ENCODE assay signal across 8 cellular contexts in the genomic region with DNA sequence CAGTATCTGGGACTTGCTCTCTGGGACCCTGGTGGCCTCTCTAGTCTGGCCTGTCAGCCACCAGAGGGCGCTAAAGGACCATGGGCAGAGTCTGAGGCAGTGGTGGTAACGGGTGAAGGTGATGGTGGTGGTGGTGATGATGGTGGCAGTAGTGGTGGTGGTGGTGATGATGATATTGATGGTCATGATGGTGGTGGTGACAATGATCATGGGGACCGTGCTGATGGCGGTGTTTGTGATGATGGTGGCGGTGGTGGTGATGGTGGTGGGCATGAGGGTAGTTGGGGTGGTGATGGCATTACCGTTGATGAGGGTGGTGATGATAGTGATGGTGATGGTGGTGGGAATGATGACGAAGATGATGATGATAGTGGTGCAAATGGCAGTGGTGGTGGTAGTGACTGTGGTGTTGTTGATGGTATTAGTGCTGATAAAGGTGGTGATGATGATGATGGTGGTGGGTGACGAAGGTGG. TPM values are rescaled to one million over a fixed set of nuclear protein-coding genes. Genes with fewer than 3 reads are reported as not detected.
A peak's percentile ranks its signal among the peaks of the same experiment; 100 is the strongest.
DNase-seq lines count a peak whose midpoint lies in the region; ATAC-seq, FAIRE-seq and TF ChIP-seq lines count a peak whose summit lies in the region.

No MANE protein-coding gene starts in this region.

- POLR2A ChIA-PET in GM10248 (lab: Yijun Ruan, JAX): no interaction called here

- H3K4me1 ChIP-seq in liver (ENCODE audit: control insufficient read depth in 4 of 4, insufficient read depth in 4 of 4, low read length in 3 of 4): no peaks in the 10 kb centered on the region

- TF ChIP-seq CTCF in GM10248 (IDR thresholded peaks at IDR 0.05; ENCODE audit: control extremely low read depth, extremely low read depth, low read depth, missing control alignments): peak; percentile 92
- peak; percentile 88 for TF ChIP-seq CTCF in liver (IDR thresholded peaks at IDR 0.05; ENCODE audit: low read depth, low read length, missing input control)

- H3K27ac ChIP-seq in liver (ENCODE audit: low read depth in 1 of 2, low read length in 2 of 2): no peak overlapping the region

- 56% methylated on average over 8 of the region's 8 CpGs for WGBS in liver

- DNase-seq in GM10248 (ENCODE audit: extremely low spot score) (peak; percentile 77), NCI-H1092 treated with DMSO at 0.1 percent for 48 hours (lab: John Stamatoyannopoulos, UW) (peak; percentile 30), cerebellum (ENCODE audit: low spot score) (peak; percentile 39), RCC 7860 (ENCODE audit: low spot score) (no peak)
- peak; percentile 86 for DNase-seq in activated CD4-positive, alpha-beta T cell treated with anti-CD3 and anti-CD28 coated beads for 24 hours (ENCODE audit: low read depth in 2 of 2)
- DNase-seq in stimulated activated CD8-positive, alpha-beta memory T cell treated with anti-CD3 and anti-CD28 coated beads, Interleukin-12 subunit alpha, Interleukin-12 subunit beta, amount 100 ng/mL, for 24 hours (ENCODE audit: extremely low read depth): peak; percentile 60

- no peak overlapping the region for H3K9ac ChIP-seq in liver (ENCODE audit: low read depth in 1 of 2, low read length in 2 of 2)

- TF ChIP-seq RAD21 in liver (IDR thresholded peaks at IDR 0.05): peak; percentile 94 to 97

- FAIRE-seq in RCC 7860 (lab: Jason Lieb, UNC): no peak

- CTCF ChIA-PET in GM10248 (lab: Yijun Ruan, JAX): interaction anchor here (0.7 to 9.8 kb wide), 5 partner anchors 8 to 461 kb away, joined by 4 to 204 read pairs (median 7); no protein-coding TSS in a partner anchor

- H3K36me3 ChIP-seq in liver (ENCODE audit: control insufficient read depth in 4 of 4, insufficient read depth in 3 of 4, low read depth in 1 of 4, low read length in 3 of 4): no peaks in the 10 kb centered on the region

- no peaks in the 10 kb centered on the region for H3K27me3 ChIP-seq in liver (ENCODE audit: control insufficient read depth in 4 of 4, insufficient read depth in 4 of 4, low read length in 3 of 4)

- no peak for ATAC-seq in HG03432 (IDR thresholded peaks at IDR 0.05; ENCODE audit: unreplicated experiment)

- H3K4me3 ChIP-seq in liver (ENCODE audit: low read depth in 1 of 3, low read length in 3 of 3): no peak overlapping the region

- no peaks in the 10 kb centered on the region for H3K9me3 ChIP-seq in liver (ENCODE audit: control insufficient read depth in 4 of 4, low read length in 3 of 4)

TF ChIP-seq in liver, 16 proteins besides CTCF, POLR2A, EP300 and RAD21:
- TF ChIP-seq FOXA1 (IDR thresholded peaks at IDR 0.05): no peak
- TF ChIP-seq HNF4G (IDR thresholded peaks at IDR 0.05): no peak
- TF ChIP-seq RXRA (IDR thresholded peaks at IDR 0.05): no peak
- no peak for TF ChIP-seq GABPA (IDR thresholded peaks at IDR 0.05 in 1 of 2, conservative IDR thresholded peaks at IDR 0.05 in 1 of 2)
- no peak for TF ChIP-seq SP1 (IDR thresholded peaks at IDR 0.05)
- TF ChIP-seq, protein P1, sequence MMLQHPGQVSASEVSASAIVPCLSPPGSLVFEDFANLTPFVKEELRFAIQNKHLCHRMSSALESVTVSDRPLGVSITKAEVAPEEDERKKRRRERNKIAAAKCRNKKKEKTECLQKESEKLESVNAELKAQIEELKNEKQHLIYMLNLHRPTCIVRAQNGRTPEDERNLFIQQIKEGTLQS (IDR thresholded peaks at IDR 0.05): no peak
- TF ChIP-seq, protein P2, sequence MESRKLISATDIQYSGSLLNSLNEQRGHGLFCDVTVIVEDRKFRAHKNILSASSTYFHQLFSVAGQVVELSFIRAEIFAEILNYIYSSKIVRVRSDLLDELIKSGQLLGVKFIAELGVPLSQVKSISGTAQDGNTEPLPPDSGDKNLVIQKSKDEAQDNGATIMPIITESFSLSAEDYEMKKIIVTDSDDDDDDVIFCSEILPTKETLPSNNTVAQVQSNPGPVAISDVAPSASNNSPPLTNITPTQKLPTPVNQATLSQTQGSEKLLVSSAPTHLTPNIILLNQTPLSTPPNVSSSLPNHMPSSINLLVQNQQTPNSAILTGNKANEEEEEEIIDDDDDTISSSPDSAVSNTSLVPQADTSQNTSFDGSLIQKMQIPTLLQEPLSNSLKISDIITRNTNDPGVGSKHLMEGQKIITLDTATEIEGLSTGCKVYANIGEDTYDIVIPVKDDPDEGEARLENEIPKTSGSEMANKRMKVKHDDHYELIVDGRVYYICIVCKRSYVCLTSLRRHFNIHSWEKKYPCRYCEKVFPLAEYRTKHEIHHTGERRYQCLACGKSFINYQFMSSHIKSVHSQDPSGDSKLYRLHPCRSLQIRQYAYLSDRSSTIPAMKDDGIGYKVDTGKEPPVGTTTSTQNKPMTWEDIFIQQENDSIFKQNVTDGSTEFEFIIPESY (IDR thresholded peaks at IDR 0.05): no peak
- TF ChIP-seq EGR1 (IDR thresholded peaks at IDR 0.05; ENCODE audit: low read depth in 2 of 2): no peak

RNA-seq across cellular contexts. Expression of gene TRPM5, which starts 16.0 kb away (rescaled TPM):
- total RNA-seq in cerebellum: 0.27 TPM
- total RNA-seq in liver: under 1 TPM in 1 of 2 donors, not detected in 1; 0.05 TPM
- polyA plus RNA-seq in liver: not detected

RNA-seq across cellular contexts. Expression of gene KCNQ1, which starts 16.4 kb away (rescaled TPM):
- total RNA-seq in cerebellum (0.45 TPM), liver (1 to 10 TPM; 1.3 to 2.2 TPM)
- polyA plus RNA-seq in liver: 1 to 10 TPM in 1 of 2 donors, under 1 TPM in 1; 0.31 to 1.7 TPM

RNA-seq across cellular contexts. Expression of gene TSSC4, which starts 27.8 kb away (rescaled TPM):
- total RNA-seq in cerebellum (17.2 TPM), liver (10 to 100 TPM; 16.6 to 18.5 TPM)
- 10 to 100 TPM; 15.8 to 19.1 TPM for polyA plus RNA-seq in liver

RNA-seq across cellular contexts. Expression of gene CD81, which starts 51.2 kb away (rescaled TPM):
- total RNA-seq in cerebellum (90.7 TPM), liver (100 to 1,000 TPM in 1 of 2 donors, 10 to 100 TPM in 1; 76.9 to 190 TPM)
- polyA plus RNA-seq in liver: 100 to 1,000 TPM; 139 to 712 TPM
